24 cellular contexts compared by ENCODE assay signal in genomic region chr1:177033628-177034027, GRCh38.
"Had no signal": no experiment of that assay in that cellular context is flagged by ENCODE, and none has a peak within 500 bp of the region (broad histone marks: within the 10 kb centered on the region; RNA-seq: fewer than 3 reads in every experiment).

No MANE protein-coding gene starts in this region.

- ATAC-seq: activated CD8-positive, alpha-beta T cell treated with anti-CD3 and anti-CD28 coated beads for 36 hours; activated naive CD4-positive, alpha-beta T cell treated with anti-CD3 and anti-CD28 coated beads, Interleukin-2, amount 50 U/mL, for 72 hours; activated T-cell treated with anti-CD3 and anti-CD28 coated beads, Interleukin-2, amount 50 U/mL, for 4 hours; activated T-cell treated with anti-CD3 and anti-CD28 coated beads, Interleukin-2, amount 50 U/mL, for 72 hours; activated T-helper 17 cell treated with anti-CD3 and anti-CD28 coated beads, Interleukin-2, amount 50 U/mL, for 72 hours had no signal

- DNase-seq: activated B cell treated with CpG ODN at 0.5 μM for 24 hours; activated CD4-positive, alpha-beta memory T cell treated with anti-CD3 and anti-CD28 coated beads for 36 hours; activated CD4-positive, alpha-beta T cell treated with anti-CD3 and anti-CD28 coated beads for 4 hours; activated CD4-positive, alpha-beta T cell treated with anti-CD3 and anti-CD28 coated beads, Interleukin-2, amount 10 ng/mL, durations not matched to agents 24 days and 14 days; activated CD4-positive, alpha-beta T cell treated with anti-CD3 and anti-CD28 coated beads, Interleukin-2, amount 50 U/mL, for 1 hour; activated CD4-positive, alpha-beta T cell treated with anti-CD3 and anti-CD28 coated beads, Interleukin-2, amount 50 U/mL, for 4 hours; activated CD4-positive, CD25-positive, alpha-beta regulatory T cell treated with anti-CD3 and anti-CD28 coated beads, Interleukin-2, amount 50 U/mL, for 72 hours; activated CD8-positive, alpha-beta memory T cell treated with anti-CD3 and anti-CD28 coated beads, Interleukin-2, amount 50 U/mL, for 4 hours; activated CD8-positive, alpha-beta T cell treated with anti-CD3 and anti-CD28 coated beads for 36 hours; activated effector memory CD4-positive, alpha-beta T cell treated with anti-CD3 and anti-CD28 coated beads, Interleukin-2, amount 50 U/mL, for 16 hours; activated gamma-delta T cell treated with Interleukin-2 at 50 U/mL for 16 hours; activated naive CD4-positive, alpha-beta T cell; activated naive CD4-positive, alpha-beta T cell treated with anti-CD3 and anti-CD28 coated beads for 36 hours; activated naive CD4-positive, alpha-beta T cell treated with anti-CD3 and anti-CD28 coated beads, Interleukin-2, amount 50 U/mL, for 16 hours; activated naive CD8-positive, alpha-beta T cell treated with anti-CD3 and anti-CD28 coated beads for 36 hours; activated T-cell treated with anti-CD3 and anti-CD28 coated beads for 4 hours; activated T-cell treated with anti-CD3 and anti-CD28 coated beads, Interleukin-2, amount 50 U/mL, for 1 hour; activated T-cell treated with anti-CD3 and anti-CD28 coated beads, Interleukin-2, amount 50 U/mL, for 4 hours; activated T-cell treated with anti-CD3 and anti-CD28 coated beads, Interleukin-2, amount 50 U/mL, for 72 hours; cerebellar nuclear complex; T-helper 2 cell; T-helper 9 cell had no signal
